ENCODE assay signal across 10 cellular contexts in the genomic region with DNA sequence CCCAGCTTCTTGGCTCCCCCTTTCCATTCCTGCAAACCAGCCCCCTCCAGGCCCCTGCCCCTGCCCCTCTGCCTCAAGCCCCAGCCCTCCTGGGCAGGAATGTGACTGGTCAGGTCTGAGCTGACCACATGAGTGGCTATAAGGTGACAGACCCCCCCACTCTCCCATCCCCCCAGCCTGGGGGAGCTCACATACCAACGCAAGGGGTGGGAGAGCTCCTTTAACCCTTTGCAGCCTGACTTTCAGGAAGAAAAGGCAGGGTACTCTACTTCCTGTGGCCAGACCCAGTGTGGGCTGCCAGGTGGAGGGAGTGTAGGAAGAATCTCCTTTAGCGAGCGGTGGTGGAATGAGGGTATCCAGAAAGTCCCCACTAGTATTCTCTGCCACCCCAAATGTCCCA. TPM values are rescaled to one million over a fixed set of nuclear protein-coding genes. Genes with fewer than 3 reads are reported as not detected.
DNase-seq lines count a peak whose midpoint lies in the region; TF ChIP-seq lines count a peak whose summit lies in the region.
"Had no signal": no experiment of that assay in that cellular context is flagged by ENCODE, and none has a peak within 500 bp of the region (broad histone marks: within the 10 kb centered on the region; RNA-seq: fewer than 3 reads in every experiment).

No MANE protein-coding gene starts in this region.

- intact Hi-C loops in ascending aorta (cut with DNase I), result loop anchor here (1.0 kb wide), 1 partner anchor 43 kb away; no protein-coding TSS in a partner anchor
- intact Hi-C loops in prostate gland (cut with DNase I), result no loop called here

- peaks cover 10% of the 10 kb centered on the region for H3K36me3 ChIP-seq in BLaER1
- no peaks in the 10 kb centered on the region for H3K36me3 ChIP-seq in ascending aorta
- no peaks in the 10 kb centered on the region for H3K36me3 ChIP-seq in hepatocyte (replicated peaks; ENCODE audit: insufficient read depth, low read depth)
- H3K36me3 ChIP-seq in prostate gland, result no peaks in the 10 kb centered on the region

- no peak overlapping the region for H2AFZ ChIP-seq in hepatocyte

- peak overlapping the region; percentile 65 for H3K27ac ChIP-seq in BLaER1
- H3K27ac ChIP-seq in ascending aorta, result peak overlapping the region; percentile 93 to 96
- H3K27ac ChIP-seq in hepatocyte, result peak overlapping the region; percentile 78
- H3K27ac ChIP-seq in prostate gland, result peak overlapping the region; percentile 86 to 91

- H3K9me3 ChIP-seq in BLaER1 (no peaks in the 10 kb centered on the region), ascending aorta (no peaks in the 10 kb centered on the region), hepatocyte (ENCODE audit: low read depth) (no peaks in the 10 kb centered on the region), prostate gland (no peaks in the 10 kb centered on the region)

- TF ChIP-seq CTCF in ascending aorta (IDR thresholded peaks at IDR 0.05) (no peak), hepatocyte (IDR thresholded peaks at IDR 0.05; ENCODE audit: poor library complexity) (no peak), prostate gland (IDR thresholded peaks at IDR 0.05) (no peak)

- DNase-seq in ascending aorta (ENCODE audit: low spot score in 2 of 2) (no peak), hepatocyte (ENCODE audit: low spot score) (no peak), prostate gland (ENCODE audit: low spot score) (no peak), kidney glomerular epithelial cell (lab: John Stamatoyannopoulos, UW) (no peak), NCI-H1417 (lab: John Stamatoyannopoulos, UW) (no peak), COLO668 (lab: John Stamatoyannopoulos, UW; ENCODE audit: unreplicated experiment) (no peak), Ammon's horn (ENCODE audit: low spot score) (no peak)
- DNase-seq: ACHN; activated naive CD8-positive, alpha-beta T cell treated with anti-CD3 and anti-CD28 coated beads, Interleukin-2, amount 50 U/mL, for 24 hours had no signal

- peaks cover 83% of the 10 kb centered on the region for H3K79me2 ChIP-seq in hepatocyte

- H3K4me3 ChIP-seq in BLaER1, result no peak overlapping the region
- H3K4me3 ChIP-seq in ascending aorta, result no peak overlapping the region
- H3K4me3 ChIP-seq in hepatocyte, result no peak overlapping the region
- no peak overlapping the region for H3K4me3 ChIP-seq in prostate gland

- no peak for TF ChIP-seq POLR2A in prostate gland (IDR thresholded peaks at IDR 0.05)

- H3K9ac ChIP-seq in BLaER1, result no peak overlapping the region

- WGBS in hepatocyte (ENCODE audit: low lambda C conversion rate, missing lambda C conversion rate), result 33% methylated on average over 3 of the region's 3 CpGs
- 35% methylated on average over 3 of the region's 3 CpGs for WGBS in prostate gland

- peak overlapping the region; percentile 92 for H3K4me2 ChIP-seq in BLaER1
- H3K4me2 ChIP-seq in hepatocyte, result peak overlapping the region; percentile 69

- no peaks in the 10 kb centered on the region for H3K9me2 ChIP-seq in hepatocyte (replicated peaks; ENCODE audit: insufficient read depth)

- H3K27me3 ChIP-seq in BLaER1 (no peaks in the 10 kb centered on the region), ascending aorta (no peaks in the 10 kb centered on the region), hepatocyte (no peaks in the 10 kb centered on the region), prostate gland (replicated peaks; ENCODE audit: insufficient read depth) (no peaks in the 10 kb centered on the region)

- peaks cover 99% of the 10 kb centered on the region for H3K4me1 ChIP-seq in BLaER1
- H3K4me1 ChIP-seq in ascending aorta, result peaks cover 63 to 92% of the 10 kb centered on the region in 2 donors
- H3K4me1 ChIP-seq in hepatocyte (ENCODE audit: insufficient read depth), result peaks cover 92% of the 10 kb centered on the region
- peaks cover 35% of the 10 kb centered on the region for H3K4me1 ChIP-seq in prostate gland (replicated peaks)

- H4K20me1 ChIP-seq in BLaER1 (peaks cover 99% of the 10 kb centered on the region), hepatocyte (ENCODE audit: insufficient read depth, poor library complexity, severe bottlenecking) (peaks cover 79% of the 10 kb centered on the region)

RNA-seq across cellular contexts. Expression of gene AHDC1, which starts 33.1 kb away (rescaled TPM):
- 205 TPM for total RNA-seq in ascending aorta
- 6.7 and 13.3 TPM in 2 replicates for total RNA-seq in hepatocyte
- 12.2 and 14.4 TPM in 2 replicates for polyA plus RNA-seq in hepatocyte
- total RNA-seq in prostate gland, result 10 to 100 TPM; 27.1 to 83.7 TPM
